ENCODE assay signal across 10 cellular contexts in genomic region chr21:45080639-45081414, GRCh38. TPM values are rescaled to one million over a fixed set of nuclear protein-coding genes. Genes with fewer than 3 reads are reported as not detected.
DNase-seq lines count a peak whose midpoint lies in the region; ATAC-seq, FAIRE-seq and TF ChIP-seq lines count a peak whose summit lies in the region.
"Had no signal": no experiment of that assay in that cellular context is flagged by ENCODE, and none has a peak within 500 bp of the region (broad histone marks: within the 10 kb centered on the region; RNA-seq: fewer than 3 reads in every experiment).

No MANE protein-coding gene starts in this region.

- no peaks in the 10 kb centered on the region for H3F3A ChIP-seq in PC-3 (ENCODE audit: low read length, unreplicated experiment)

- H3K27ac Mint-ChIP-seq in activated naive CD8-positive, alpha-beta T cell treated with anti-CD3 and anti-CD28 coated beads, Interleukin-2, amount 10 ng/mL, durations not matched to agents 7 days and 5 days = peak overlapping the region; percentile 93
- no peak overlapping the region for H3K27ac Mint-ChIP-seq in H9

- no peaks in the 10 kb centered on the region for H4K20me1 ChIP-seq in PC-3 (ENCODE audit: low read length)
- peaks cover 11% of the 10 kb centered on the region for H4K20me1 ChIP-seq in keratinocyte (ENCODE audit: control insufficient read depth, extremely low read depth, insufficient read depth, low read length)
- H4K20me1 ChIP-seq in H9 (ENCODE audit: control insufficient read depth, insufficient read depth, insufficient read length) = no peaks in the 10 kb centered on the region

- H4K91ac ChIP-seq in H9 (ENCODE audit: insufficient read length, low read depth, low read length) = no peak overlapping the region

- no peak overlapping the region for H3T11ph ChIP-seq in H9 (ENCODE audit: low read length)

- no peak overlapping the region for H2BK5ac ChIP-seq in H9 (ENCODE audit: insufficient read length, low read length)

- H3K27me3 Mint-ChIP-seq in activated naive CD8-positive, alpha-beta T cell treated with anti-CD3 and anti-CD28 coated beads, Interleukin-2, amount 10 ng/mL, durations not matched to agents 7 days and 5 days = no peaks in the 10 kb centered on the region
- peaks cover 18% of the 10 kb centered on the region for H3K27me3 Mint-ChIP-seq in H9 (ENCODE audit: low read depth)

- peaks cover 15% of the 10 kb centered on the region for H3K36me3 Mint-ChIP-seq in activated naive CD8-positive, alpha-beta T cell treated with anti-CD3 and anti-CD28 coated beads, Interleukin-2, amount 10 ng/mL, durations not matched to agents 7 days and 5 days
- peaks cover 0 to 5% (median 0%) of the 10 kb centered on the region in 3 experiments; a peak in 1 of 7 replicates for H3K36me3 Mint-ChIP-seq in H9 (ENCODE audit: insufficient read depth in 1 of 3, low read depth in 3 of 3)

- H4K5ac ChIP-seq in H9 (ENCODE audit: insufficient read length, low read depth, low read length) = no peak overlapping the region

- no peak overlapping the region for H3K14ac ChIP-seq in H9 (ENCODE audit: insufficient read depth, low read length)

- DNase-seq in AG20443 (ENCODE audit: low spot score) = peak; percentile 79
- DNase-seq in PC-3 = peak; percentile 33
- no peak for DNase-seq in activated naive CD8-positive, alpha-beta T cell treated with anti-CD3 and anti-CD28 coated beads, Interleukin-2, amount 10 ng/mL, durations not matched to agents 7 days and 5 days
- no peak for DNase-seq in keratinocyte (ENCODE audit: low read depth, low spot score)
- no peak for DNase-seq in NCI-H82 treated with DMSO at 0.1 percent for 48 hours (lab: John Stamatoyannopoulos, UW; ENCODE audit: unreplicated experiment)
- no peak for DNase-seq in NCI-H1930 (lab: John Stamatoyannopoulos, UW)
- no peak for DNase-seq in H9
- DNase-seq in NCI-H1105 treated with DMSO at 0.1 percent for 48 hours (lab: John Stamatoyannopoulos, UW) = no peak
- DNase-seq: dorsolateral prefrontal cortex had no signal

- H3K36me3 ChIP-seq in PC-3 (ENCODE audit: low read depth, low read length) (no peaks in the 10 kb centered on the region), keratinocyte (ENCODE audit: control insufficient read depth in 2 of 2, extremely low read depth in 1 of 2, insufficient read depth in 2 of 2, low read length in 2 of 2) (peaks cover 0 to 5% of the 10 kb centered on the region in 2 experiments)

- WGBS in H9 (ENCODE audit: extremely low coverage, insufficient read length, low lambda C conversion rate) = no CpG with 5 or more reads among the region's 8 CpGs

- H3K23me2 ChIP-seq in H9 (ENCODE audit: insufficient read length, low read depth, low read length, poor library complexity, severe bottlenecking) = no peaks in the 10 kb centered on the region

- H3K9me3 ChIP-seq in PC-3 (ENCODE audit: low read length) = no peaks in the 10 kb centered on the region
- no peaks in the 10 kb centered on the region for H3K9me3 ChIP-seq in keratinocyte (ENCODE audit: control insufficient read depth, low read depth, low read length)
- no peaks in the 10 kb centered on the region for H3K9me3 ChIP-seq in H9 (ENCODE audit: control insufficient read depth, low read depth, low read length)

- H3K79me2 ChIP-seq in PC-3 (ENCODE audit: low read length) (peaks cover 65% of the 10 kb centered on the region), keratinocyte (ENCODE audit: control insufficient read depth, insufficient read depth, low read length) (peaks cover 53% of the 10 kb centered on the region), H9 (ENCODE audit: insufficient read depth, low read length) (no peaks in the 10 kb centered on the region)

- no peak overlapping the region for H2BK120ac ChIP-seq in H9 (ENCODE audit: low read depth, low read length, poor library complexity, severe bottlenecking)

- no peak overlapping the region for H4K8ac ChIP-seq in H9 (replicated peaks; ENCODE audit: insufficient read length, low read depth, low read length)

- no peaks in the 10 kb centered on the region for H3K79me1 ChIP-seq in H9 (ENCODE audit: insufficient read depth, low read depth, low read length, poor library complexity, severe bottlenecking)

- H3K4ac ChIP-seq in H9 (ENCODE audit: low read depth, low read length) = no peak overlapping the region

- peaks cover 88% of the 10 kb centered on the region for H3K4me1 Mint-ChIP-seq in activated naive CD8-positive, alpha-beta T cell treated with anti-CD3 and anti-CD28 coated beads, Interleukin-2, amount 10 ng/mL, durations not matched to agents 7 days and 5 days
- H3K4me1 Mint-ChIP-seq in H9 = peaks cover 18 to 21% of the 10 kb centered on the region in 2 experiments

- H2BK20ac ChIP-seq in H9 (ENCODE audit: low read depth, low read length, poor library complexity, severe bottlenecking) = no peak overlapping the region

- intact Hi-C loops in PC-3 (cut with micrococcal nuclease) = no loop called here

- no peak for TF ChIP-seq CTCF in PC-3 (conservative IDR thresholded peaks at IDR 0.05; ENCODE audit: low read depth, low read length)
- no peak for TF ChIP-seq CTCF in keratinocyte (optimal IDR thresholded peaks at IDR 0.05 in 1 of 3, IDR thresholded peaks at IDR 0.05 in 1 of 3, conservative IDR thresholded peaks at IDR 0.05 in 1 of 3; ENCODE audit: extremely low read depth in 1 of 3, insufficient read depth in 2 of 3, low read length in 3 of 3)
- no peak for TF ChIP-seq CTCF in H9 (conservative IDR thresholded peaks at IDR 0.05)

- no peak overlapping the region for H3K23ac ChIP-seq in H9 (ENCODE audit: insufficient read length, low read depth, low read length)

- no peaks in the 10 kb centered on the region for H3K9me1 ChIP-seq in keratinocyte (ENCODE audit: control insufficient read depth, extremely low read depth, insufficient read depth, low read length)

- POLR2A ChIA-PET in PC-3 (lab: Charles Lee; ENCODE audit: unreplicated experiment) = no interaction called here
- POLR2A ChIA-PET in activated naive CD8-positive, alpha-beta T cell treated with anti-CD3 and anti-CD28 coated beads, Interleukin-2, amount 10 ng/mL, durations not matched to agents 7 days and 5 days (lab: Charles Lee) = interaction anchor here (0.8 kb wide), 1 partner anchor 167 kb away, joined by 3 read pairs; no protein-coding TSS in a partner anchor

- H3K27me3 ChIP-seq in PC-3 (ENCODE audit: low read length) (no peaks in the 10 kb centered on the region), keratinocyte (ENCODE audit: control insufficient read depth, extremely low read depth, insufficient read depth, low read length) (no peaks in the 10 kb centered on the region), H9 (ENCODE audit: insufficient read depth, low read length) (peaks cover 4% of the 10 kb centered on the region; the same call in 1 of the 2 replicates)
- H3K27me3 ChIP-seq: dorsolateral prefrontal cortex had no signal

- peak overlapping the region; percentile 59 for H3K4me3 Mint-ChIP-seq in activated naive CD8-positive, alpha-beta T cell treated with anti-CD3 and anti-CD28 coated beads, Interleukin-2, amount 10 ng/mL, durations not matched to agents 7 days and 5 days
- H3K4me3 Mint-ChIP-seq in H9 = no peak overlapping the region

- H3K4me3 ChIP-seq in PC-3 (ENCODE audit: low read length) = no peak overlapping the region
- H3K4me3 ChIP-seq in keratinocyte (ENCODE audit: control insufficient read depth in 2 of 3, extremely low read depth in 1 of 3, insufficient read depth in 2 of 3, low read depth in 1 of 3, low read length in 3 of 3) = no peak overlapping the region
- H3K4me3 ChIP-seq: dorsolateral prefrontal cortex had no signal

- H2AK5ac ChIP-seq in H9 (ENCODE audit: insufficient read length, low read length) = no peak overlapping the region

- H3K56ac ChIP-seq in H9 (ENCODE audit: insufficient read length, low read depth, low read length) = no peak overlapping the region

- H3K27ac ChIP-seq in PC-3 (ENCODE audit: low read length) (no peak overlapping the region), keratinocyte (ENCODE audit: control insufficient read depth, insufficient read depth, low read length) (no peak overlapping the region), H9 (ENCODE audit: insufficient read length, low read depth, low read length) (no peak overlapping the region)
- H3K27ac ChIP-seq: dorsolateral prefrontal cortex, KMS-11 had no signal

- H2BK12ac ChIP-seq in H9 (ENCODE audit: insufficient read length, low read depth, low read length) = no peak overlapping the region

- H3K9me3 Mint-ChIP-seq in activated naive CD8-positive, alpha-beta T cell treated with anti-CD3 and anti-CD28 coated beads, Interleukin-2, amount 10 ng/mL, durations not matched to agents 7 days and 5 days = no peaks in the 10 kb centered on the region
- no peaks in the 10 kb centered on the region; a peak in 1 of 5 replicates for H3K9me3 Mint-ChIP-seq in H9

- dilution Hi-C loops in keratinocyte (cut with MboI; ENCODE audit: extremely low pct_ligation_motif_present, low sequenced_read_pairs) = no loop called here

- peak; percentile 26 for FAIRE-seq in keratinocyte (lab: Jason Lieb, UNC)

- H3K4me2 ChIP-seq in PC-3 (ENCODE audit: low read length) = no peak overlapping the region
- no peak overlapping the region for H3K4me2 ChIP-seq in keratinocyte (ENCODE audit: control insufficient read depth, extremely low read depth, insufficient read depth, low read depth, low read length)
- no peak overlapping the region for H3K4me2 ChIP-seq in H9 (ENCODE audit: insufficient read depth, insufficient read length, low read length)
- H3K4me2 ChIP-seq: KMS-11 had no signal

- H3K9me2 ChIP-seq in PC-3 (replicated peaks; ENCODE audit: low read length) = no peaks in the 10 kb centered on the region

- BruUV-seq in PC-3 (replicated peaks; lab: Mats Ljungman, UMichigan) = no TSS peak

- no peak overlapping the region for H3K9ac ChIP-seq in PC-3 (ENCODE audit: low read length)
- H3K9ac ChIP-seq in keratinocyte (ENCODE audit: control insufficient read depth, extremely low read depth, insufficient read depth, low read length) = no peak overlapping the region
- no peak overlapping the region for H3K9ac ChIP-seq in H9 (ENCODE audit: extremely low read depth, insufficient read length, low read length)
- H3K9ac ChIP-seq: KMS-11 had no signal

- H2AFZ ChIP-seq in PC-3 (ENCODE audit: low read length) (no peak overlapping the region), keratinocyte (ENCODE audit: control insufficient read depth, low read length) (no peak overlapping the region), H9 (ENCODE audit: low read length) (no peak overlapping the region)

- H3K4me1 ChIP-seq in PC-3 (ENCODE audit: insufficient read depth, low read length) (peaks cover 20% of the 10 kb centered on the region), keratinocyte (ENCODE audit: control insufficient read depth, extremely low read depth, insufficient read depth, low read length) (peaks cover 21% of the 10 kb centered on the region), H9 (ENCODE audit: insufficient read depth, low read length) (no peaks in the 10 kb centered on the region)

- H3K18ac ChIP-seq in H9 (ENCODE audit: insufficient read length, low read depth, low read length) = no peak overlapping the region

- peak; percentile 79 for ATAC-seq in PC-3
- ATAC-seq in activated naive CD8-positive, alpha-beta T cell treated with anti-CD3 and anti-CD28 coated beads, Interleukin-2, amount 10 ng/mL, durations not matched to agents 7 days and 5 days (ENCODE audit: low read depth) = peak; percentile 38

- no peak overlapping the region for H2BK15ac ChIP-seq in H9 (ENCODE audit: low read depth, low read length)

- CTCF ChIA-PET in PC-3 (lab: Charles Lee) = no interaction called here

RNA-seq across cellular contexts. Expression of gene ADARB1, which starts 6.4 kb away (rescaled TPM):
- total RNA-seq in PC-3 (2014; rRNA removed) (14.1 and 21.0 TPM in 2 replicates), H9 (2021) (14.1 and 15.8 TPM in 2 replicates)
- total RNA-seq in activated naive CD8-positive, alpha-beta T cell treated with anti-CD3 and anti-CD28 coated beads, Interleukin-2, amount 10 ng/mL, durations not matched to agents 7 days and 5 days = 10 to 100 TPM; 48.3 to 48.4 TPM
- 10.9 to 13.5 TPM (median 13.0 TPM) in 3 replicates for polyA plus RNA-seq in keratinocyte
- polyA plus RNA-seq in keratinocyte (2011; ENCODE audit: low read depth) = 7.1 TPM
- 9.4 and 10.5 TPM in 2 replicates for polyA plus RNA-seq in keratinocyte (2011; cell fraction: cytosol; rRNA removed)
- polyA plus RNA-seq in keratinocyte (2011; cell fraction: nucleus; rRNA removed) = 27.9 and 35.6 TPM in 2 replicates
- 7.8 and 19.4 TPM in 2 replicates for polyA plus RNA-seq in keratinocyte (2012; ENCODE audit: low replicate concordance)
- polyA minus RNA-seq in keratinocyte = 15.5 to 39.2 TPM (median 19.8 TPM) in 3 replicates
- polyA minus RNA-seq in keratinocyte (2011; cell fraction: cytosol; rRNA and poly(A)+ RNA removed) = 10.0 TPM
- 13.6 and 31.1 TPM in 2 replicates for polyA minus RNA-seq in keratinocyte (2011; cell fraction: nucleus; rRNA and poly(A)+ RNA removed)

Comparison
In these comparisons a context has a peak if more than half of its experiments do, and no peak if none do; other contexts are left out.
1. DNase-seq: peak in AG20443 (single experiment) and PC-3 (single experiment); none in activated naive CD8-positive, alpha-beta T cell treated with anti-CD3 and anti-CD28 coated beads, Interleukin-2, amount 10 ng/mL, durations not matched to agents 7 days and 5 days (single experiment), keratinocyte (single experiment), NCI-H82 treated with DMSO at 0.1 percent for 48 hours (single experiment), NCI-H1930 (0 of 2), H9 (single experiment) and NCI-H1105 treated with DMSO at 0.1 percent for 48 hours (single experiment).